In genomic region chr6:5765141-5765760, GRCh38 we compare ENCODE assay signal across 15 cellular contexts.
DNase-seq lines count a peak whose midpoint lies in the region; ATAC-seq, FAIRE-seq and TF ChIP-seq lines count a peak whose summit lies in the region.
"Had no signal": no experiment of that assay in that cellular context is flagged by ENCODE, and none has a peak within 500 bp of the region (broad histone marks: within the 10 kb centered on the region; RNA-seq: fewer than 3 reads in every experiment).

No MANE protein-coding gene starts in this region.

- CTCF ChIA-PET in K562 (lab: Yijun Ruan, JAX; ENCODE audit: low intra/inter-chr PET ratio): no interaction called here

- POLR2A ChIA-PET in K562 (lab: Yijun Ruan, JAX): interaction anchor here (0.6 to 1.0 kb wide), 2 partner anchors 34 to 547 kb away, joined by 3 to 5 read pairs; no protein-coding TSS in a partner anchor

- no peak for TF ChIP-seq EP300 in K562 (IDR thresholded peaks at IDR 0.05; ENCODE audit: low read length)

- peaks cover 47 to 74% (median 66%) of the 10 kb centered on the region in 10 experiments for H3K4me1 ChIP-seq in BLaER1 treated with 17β-estradiol and CSF1 and Interleukin-3, amounts not matched to agents 10 nM and 100 nM
- H3K4me1 ChIP-seq in K562 (replicated peaks in 1 of 2; ENCODE audit: control insufficient read depth in 2 of 2, insufficient read depth in 2 of 2, low read length in 2 of 2): no peaks in the 10 kb centered on the region
- H3K4me1 ChIP-seq in MM.1S (ENCODE audit: low read length): no peaks in the 10 kb centered on the region
- H3K4me1 ChIP-seq: SJCRH30 had no signal

- in situ Hi-C loops in K562 (cut with MboI): no loop called here

- no peaks in the 10 kb centered on the region for H3K27me3 ChIP-seq in BLaER1 treated with 17β-estradiol and CSF1 and Interleukin-3, amounts not matched to agents 10 nM and 100 nM
- H3K27me3 ChIP-seq in K562 (ENCODE audit: control insufficient read depth in 2 of 2, insufficient read depth in 2 of 2, low read length in 2 of 2): peaks cover 0 to 22% of the 10 kb centered on the region in 2 experiments; a peak in 1 of 5 replicates
- H3K27me3 ChIP-seq in MM.1S (replicated peaks; ENCODE audit: insufficient read depth, low read length): no peaks in the 10 kb centered on the region
- no peaks in the 10 kb centered on the region for H3K27me3 ChIP-seq in MG63
- H3K27me3 ChIP-seq: SJCRH30 had no signal

- no peak for TF ChIP-seq RAD21 in K562 (CRISPR knock-in tag; conservative IDR thresholded peaks at IDR 0.05 in 1 of 2, IDR thresholded peaks at IDR 0.05 in 1 of 2)

- peak overlapping the region; percentile 75 to 94 (median 83) for H3K4me2 ChIP-seq in BLaER1 treated with 17β-estradiol and CSF1 and Interleukin-3, amounts not matched to agents 10 nM and 100 nM
- H3K4me2 ChIP-seq in K562 (ENCODE audit: insufficient read depth, low read length): no peak overlapping the region
- no peak overlapping the region for H3K4me2 ChIP-seq in MM.1S (ENCODE audit: low read depth, low read length)

- H4K20me1 ChIP-seq in BLaER1 treated with 17β-estradiol and CSF1 and Interleukin-3, amounts not matched to agents 10 nM and 100 nM: no peaks in the 10 kb centered on the region
- H4K20me1 ChIP-seq in K562 (replicated peaks; ENCODE audit: control insufficient read depth, insufficient read depth, low read length) (no peaks in the 10 kb centered on the region), MM.1S (ENCODE audit: insufficient read depth, low read length) (no peaks in the 10 kb centered on the region)

- DNase-seq in K562 (ENCODE audit: extremely low read depth in 1 of 4, low spot score in 3 of 4) (no peak), left ventricle myocardium superior (peak; percentile 51), posterior cingulate gyrus (peak in 6 of 10 donors; percentile 31 to 90 (median 72)), mucosa of gallbladder (ENCODE audit: low spot score) (no peak), MM.1S (no peak), MG63 (no peak), SIG-M5 (lab: John Stamatoyannopoulos, UW) (no peak)
- DNase-seq: activated CD8-positive, alpha-beta memory T cell treated with anti-CD3 and anti-CD28 coated beads, Interleukin-2, amount 50 U/mL, for 4 hours; activated gamma-delta T cell; EL; KG1; NCI-H1417; NCI-H226 had no signal

- no peak for FAIRE-seq in K562 (lab: Jason Lieb, UNC)

- H3K79me2 ChIP-seq in K562 (ENCODE audit: control insufficient read depth, insufficient read depth, low read length) (no peaks in the 10 kb centered on the region), MM.1S (ENCODE audit: low read length) (no peaks in the 10 kb centered on the region)

- peaks cover 37 to 47% (median 40%) of the 10 kb centered on the region in 11 experiments for H3K9me3 ChIP-seq in BLaER1 treated with 17β-estradiol and CSF1 and Interleukin-3, amounts not matched to agents 10 nM and 100 nM (replicated peaks in 1 of 11)
- H3K9me3 ChIP-seq in K562 (replicated peaks; ENCODE audit: control insufficient read depth, insufficient read depth, low read depth, low read length): no peaks in the 10 kb centered on the region; the same call in 1 of the 2 replicates
- H3K9me3 ChIP-seq in MM.1S (replicated peaks; ENCODE audit: insufficient read depth, low read length): no peaks in the 10 kb centered on the region
- H3K9me3 ChIP-seq in MG63: no peaks in the 10 kb centered on the region
- H3K9me3 ChIP-seq: SJCRH30 had no signal

- peak overlapping the region in 9 of 11 experiments; percentile 2 to 85 (median 67); a peak in 13 of 22 replicates for H3K9ac ChIP-seq in BLaER1 treated with 17β-estradiol and CSF1 and Interleukin-3, amounts not matched to agents 10 nM and 100 nM
- H3K9ac ChIP-seq in K562 (ENCODE audit: insufficient read depth in 1 of 2, low read depth in 2 of 2, low read length in 2 of 2): no peak overlapping the region
- no peak overlapping the region for H3K9ac ChIP-seq in MM.1S (ENCODE audit: low read length)

- TF ChIP-seq POLR2A in K562 (conservative IDR thresholded peaks at IDR 0.05): no peak

- intact Hi-C loops in K562 (cut with micrococcal nuclease): loop anchor here (10.0 kb wide), 1 partner anchor 290 kb away; no protein-coding TSS in a partner anchor
- intact Hi-C loops in left ventricle myocardium superior (cut with micrococcal nuclease): loop anchor here (10.0 kb wide), 1 partner anchor 290 kb away; no protein-coding TSS in a partner anchor
- intact Hi-C loops in posterior cingulate gyrus (cut with DNase I): no loop called here

- H3K9me2 ChIP-seq in MM.1S (replicated peaks; ENCODE audit: insufficient read depth, low read length): no peaks in the 10 kb centered on the region

- H3K36me3 ChIP-seq in BLaER1 treated with 17β-estradiol and CSF1 and Interleukin-3, amounts not matched to agents 10 nM and 100 nM: peaks cover 0 to 15% (median 6%) of the 10 kb centered on the region in 11 experiments; a peak in 7 of 22 replicates
- H3K36me3 ChIP-seq in K562 (ENCODE audit: control insufficient read depth, insufficient read depth, low read length) (no peaks in the 10 kb centered on the region), MM.1S (replicated peaks; ENCODE audit: insufficient read depth, low read length) (no peaks in the 10 kb centered on the region), MG63 (no peaks in the 10 kb centered on the region)
- H3K36me3 ChIP-seq: SJCRH30 had no signal

- 31% methylated on average over 17 of the region's 17 CpGs for WGBS in K562 (ENCODE audit: insufficient coverage, low coverage, missing lambda C conversion rate)

- H2AFZ ChIP-seq in K562 (ENCODE audit: low read depth, low read length) (no peak overlapping the region), MM.1S (ENCODE audit: low read length) (no peak overlapping the region)

- no TSS peak for BruUV-seq in K562 (replicated peaks; lab: Mats Ljungman, UMichigan)

- H3K4me3 ChIP-seq in BLaER1 treated with 17β-estradiol and CSF1 and Interleukin-3, amounts not matched to agents 10 nM and 100 nM: peak overlapping the region in 1 of 10 experiments; percentile 36; a peak in 1 of 20 replicates
- H3K4me3 ChIP-seq in K562: no peak overlapping the region
- H3K4me3 ChIP-seq in MM.1S (ENCODE audit: low read length): no peak overlapping the region
- H3K4me3 ChIP-seq in MG63: no peak overlapping the region
- H3K4me3 ChIP-seq: SJCRH30 had no signal

- ATAC-seq in K562 (peak; percentile 23; the same call in 2 of the 3 replicates), left ventricle myocardium superior (peak; percentile 56)

- TF ChIP-seq CTCF in K562 (IDR thresholded peaks at IDR 0.05 in 2 of 3, conservative IDR thresholded peaks at IDR 0.05 in 1 of 3; ENCODE audit: insufficient read depth in 2 of 3, low read depth in 1 of 3, low read length in 3 of 3): no peak
- TF ChIP-seq CTCF in MM.1S (IDR thresholded peaks at IDR 0.05; ENCODE audit: low read length): no peak

- H3K9me1 ChIP-seq in K562 (ENCODE audit: control insufficient read depth, insufficient read depth, low read length): no peaks in the 10 kb centered on the region

- H3F3A ChIP-seq in MM.1S (ENCODE audit: insufficient read depth, low read length): no peaks in the 10 kb centered on the region

- peak overlapping the region in 9 of 11 experiments; percentile 43 to 96 (median 90); a peak in 18 of 22 replicates for H3K27ac ChIP-seq in BLaER1 treated with 17β-estradiol and CSF1 and Interleukin-3, amounts not matched to agents 10 nM and 100 nM
- no peak overlapping the region for H3K27ac ChIP-seq in K562 (ENCODE audit: extremely low read depth, low read depth, low read length)
- no peak overlapping the region for H3K27ac ChIP-seq in MM.1S (ENCODE audit: low read length)
- H3K27ac ChIP-seq: SJCRH30 had no signal

TF ChIP-seq in K562, 482 proteins besides CTCF, POLR2A, EP300 and RAD21:
- TF ChIP-seq MYNN (IDR thresholded peaks at IDR 0.05) (no peak), MYNN (CRISPR knock-in tag; IDR thresholded peaks at IDR 0.05) (no peak), SMARCC2 (IDR thresholded peaks at IDR 0.05; ENCODE audit: low read depth) (no peak), ETV6 (IDR thresholded peaks at IDR 0.05; ENCODE audit: borderline replicate concordance in 1 of 2, low read depth in 2 of 2, low read length in 1 of 2) (no peak), ETV6 (CRISPR knock-in tag; IDR thresholded peaks at IDR 0.05; ENCODE audit: borderline replicate concordance) (no peak), NR2F6 (CRISPR knock-in tag; IDR thresholded peaks at IDR 0.05) (no peak), CHCHD3 (CRISPR knock-in tag; IDR thresholded peaks at IDR 0.05) (no peak), ZNF444 (CRISPR knock-in tag; IDR thresholded peaks at IDR 0.05) (no peak), GABPB1 (CRISPR knock-in tag; IDR thresholded peaks at IDR 0.05) (no peak), RB1 (IDR thresholded peaks at IDR 0.05; ENCODE audit: low read depth) (no peak), FOXJ2 (tag; IDR thresholded peaks at IDR 0.05) (no peak), TRIM24 (IDR thresholded peaks at IDR 0.05) (no peak)

Comparison
In these comparisons a context has a peak if more than half of its experiments do, and no peak if none do; other contexts are left out.
1. H3K27ac ChIP-seq: peak in BLaER1 treated with 17β-estradiol and CSF1 and Interleukin-3, amounts not matched to agents 10 nM and 100 nM (9 of 11); none in K562 (single experiment) and MM.1S (single experiment).
2. H3K4me2 ChIP-seq: peak in BLaER1 treated with 17β-estradiol and CSF1 and Interleukin-3, amounts not matched to agents 10 nM and 100 nM (11 of 11); none in K562 (single experiment) and MM.1S (single experiment).
3. H3K9ac ChIP-seq: peak in BLaER1 treated with 17β-estradiol and CSF1 and Interleukin-3, amounts not matched to agents 10 nM and 100 nM (9 of 11); none in K562 (0 of 2) and MM.1S (single experiment).
4. DNase-seq: peak in left ventricle myocardium superior (single experiment) and posterior cingulate gyrus (6 of 10); none in K562 (0 of 4), mucosa of gallbladder (single experiment), MM.1S (single experiment), MG63 (single experiment) and SIG-M5 (single experiment).